Comparison of ENCODE assay signal across 10 cellular contexts in the genomic region with DNA sequence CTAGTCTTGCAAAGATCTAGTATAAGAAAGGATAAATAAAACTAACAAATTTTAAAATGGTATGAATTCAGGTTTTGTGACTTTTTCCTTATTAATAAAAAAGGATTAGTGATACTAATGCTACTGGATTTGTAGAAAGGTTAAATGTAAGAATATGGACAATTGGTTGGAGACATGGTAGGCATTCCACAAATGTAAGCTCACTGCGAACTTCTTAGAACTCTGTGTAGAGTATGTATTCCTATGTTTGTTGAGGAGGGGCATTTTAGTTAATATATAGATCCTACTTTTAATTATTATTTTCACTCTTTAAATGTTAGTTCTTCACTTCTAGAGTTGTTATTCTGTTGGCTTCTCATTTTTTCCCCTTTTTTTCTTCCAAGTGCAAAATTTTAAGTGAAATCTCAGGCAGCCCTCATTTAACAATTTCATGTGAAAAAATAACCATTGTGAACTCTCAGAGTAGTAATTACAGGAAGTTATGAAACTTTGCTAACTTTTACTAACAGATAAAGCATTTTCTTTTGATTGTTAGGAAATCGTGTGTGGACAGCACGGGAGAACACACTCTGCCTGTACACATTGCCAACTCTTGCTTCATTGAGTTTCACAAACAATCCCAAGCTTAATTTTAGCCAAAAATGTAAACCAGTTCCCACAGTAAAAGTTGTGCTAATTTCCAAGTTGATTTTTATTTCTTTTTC.
DNase-seq lines count a peak whose midpoint lies in the region; ATAC-seq and TF ChIP-seq lines count a peak whose summit lies in the region.
"Had no signal": no experiment of that assay in that cellular context is flagged by ENCODE, and none has a peak within 500 bp of the region (broad histone marks: within the 10 kb centered on the region; RNA-seq: fewer than 3 reads in every experiment).

No MANE protein-coding gene starts in this region.

- H2BK120ac ChIP-seq in trophoblast cell (ENCODE audit: insufficient read depth, low read length, poor library complexity): peak overlapping the region; percentile 35

- no peak overlapping the region for H2AFZ ChIP-seq in trophoblast cell (ENCODE audit: insufficient read depth, low read length, poor library complexity)

- H3K9me3 ChIP-seq in Caco-2: peaks cover 5% of the 10 kb centered on the region; the same call in 1 of the 2 replicates
- H3K9me3 ChIP-seq in SJSA1 (replicated peaks): no peaks in the 10 kb centered on the region
- H3K9me3 ChIP-seq in trophoblast cell (ENCODE audit: insufficient read depth, low read depth, low read length): no peaks in the 10 kb centered on the region

- no peak overlapping the region for H2AK5ac ChIP-seq in trophoblast cell (ENCODE audit: low read length)

- WGBS in trophoblast cell (ENCODE audit: extremely low coverage, insufficient coverage, insufficient read length): no CpG with 5 or more reads among the region's 3 CpGs

- H3K14ac ChIP-seq in trophoblast cell (ENCODE audit: low read length): no peak overlapping the region

- H4K12ac ChIP-seq in trophoblast cell (ENCODE audit: low read depth, low read length): no peak overlapping the region

- H3K4me1 ChIP-seq in Caco-2: peaks cover 54% of the 10 kb centered on the region
- peaks cover 59% of the 10 kb centered on the region for H3K4me1 ChIP-seq in SJSA1 (replicated peaks)
- peaks cover 0 to 2% of the 10 kb centered on the region in 2 experiments for H3K4me1 ChIP-seq in trophoblast cell (ENCODE audit: control insufficient read depth in 1 of 2, insufficient read depth in 2 of 2, low read length in 2 of 2)

- H3K9me3 Mint-ChIP-seq in Caco-2 (ENCODE audit: unreplicated experiment): peaks cover 4% of the 10 kb centered on the region
- H3K9me3 Mint-ChIP-seq in activated T-cell treated with anti-CD3 and anti-CD28 coated beads, Interleukin-2, amount 50 U/mL, for 4 hours: peaks cover 6% of the 10 kb centered on the region

- H3K18ac ChIP-seq in trophoblast cell (ENCODE audit: low read length): no peak overlapping the region

- no peak overlapping the region for H3K4me3 Mint-ChIP-seq in Caco-2 (ENCODE audit: unreplicated experiment)
- H3K4me3 Mint-ChIP-seq in activated T-cell treated with anti-CD3 and anti-CD28 coated beads, Interleukin-2, amount 50 U/mL, for 4 hours: no peak overlapping the region
- H3K4me3 Mint-ChIP-seq: activated naive CD8-positive, alpha-beta T cell had no signal

- no peak overlapping the region for H3K9ac ChIP-seq in trophoblast cell (ENCODE audit: low read length)

- H3K27ac Mint-ChIP-seq in Caco-2 (ENCODE audit: unreplicated experiment): peak overlapping the region; percentile 90
- H3K27ac Mint-ChIP-seq: activated naive CD8-positive, alpha-beta T cell had no signal

- H3K27me3 ChIP-seq in Caco-2 (replicated peaks; ENCODE audit: control insufficient read depth, insufficient read depth, low read length) (no peaks in the 10 kb centered on the region), SJSA1 (replicated peaks) (no peaks in the 10 kb centered on the region), trophoblast cell (ENCODE audit: insufficient read depth, low read length) (no peaks in the 10 kb centered on the region)

- TF ChIP-seq CTCF in Caco-2 (IDR thresholded peaks at IDR 0.05; ENCODE audit: insufficient read depth in 1 of 2, low read depth in 1 of 2, low read length in 1 of 2, severe bottlenecking in 1 of 2, unreplicated experiment in 1 of 2): no peak

- no peak overlapping the region for H3K4me2 ChIP-seq in trophoblast cell (ENCODE audit: low read length)

- H3K4ac ChIP-seq in trophoblast cell (ENCODE audit: low read depth, low read length): no peak overlapping the region

- ATAC-seq in activated T-cell treated with anti-CD3 and anti-CD28 coated beads, Interleukin-2, amount 50 U/mL, for 4 hours: no peak
- ATAC-seq in GM21360 (IDR thresholded peaks at IDR 0.05; ENCODE audit: unreplicated experiment): no peak

- CTCF ChIA-PET in Caco-2 (lab: Charles Lee): no interaction called here

- POLR2A ChIA-PET in Caco-2 (lab: Charles Lee): no interaction called here

- H4K91ac ChIP-seq in trophoblast cell (ENCODE audit: low read depth, low read length): peak overlapping the region; percentile 86

- BruUV-seq in Caco-2 (replicated peaks; lab: Mats Ljungman, UMichigan): no TSS peak

- DNase-seq in Caco-2 (no peak), SJSA1 (ENCODE audit: low read depth in 1 of 2, low spot score in 2 of 2) (peak in 1 of 2 experiments; percentile 58), fibroblast of the conjunctiva (ENCODE audit: low read depth) (peak; percentile 79), trophoblast cell (peak in 1 of 2 donors; percentile 66), NCI-H1417 (lab: John Stamatoyannopoulos, UW) (no peak), NAMALWA (ENCODE audit: low spot score) (no peak)
- no peak for DNase-seq in activated T-cell treated with anti-CD3 and anti-CD28 coated beads, Interleukin-2, amount 50 U/mL, for 4 hours
- DNase-seq: DND-41 had no signal

- H3K4me1 Mint-ChIP-seq in Caco-2 (ENCODE audit: low read depth, unreplicated experiment): peaks cover 20% of the 10 kb centered on the region
- no peaks in the 10 kb centered on the region for H3K4me1 Mint-ChIP-seq in activated T-cell treated with anti-CD3 and anti-CD28 coated beads, Interleukin-2, amount 50 U/mL, for 4 hours (ENCODE audit: low read depth)

- no peak overlapping the region for H3K23ac ChIP-seq in trophoblast cell (ENCODE audit: low read length)

- no peak overlapping the region for H4K8ac ChIP-seq in trophoblast cell (ENCODE audit: low read depth, low read length)

- H3K79me1 ChIP-seq in trophoblast cell (ENCODE audit: low read length): peaks cover 12% of the 10 kb centered on the region

- H3K27ac ChIP-seq in SJSA1: peak overlapping the region; percentile 96
- H3K27ac ChIP-seq in trophoblast cell (ENCODE audit: low read depth, low read length): peak overlapping the region; percentile 76

- peak overlapping the region; percentile 94 for H2BK5ac ChIP-seq in trophoblast cell (ENCODE audit: low read depth, low read length, poor library complexity)

- peaks cover 2% of the 10 kb centered on the region for H3K36me3 Mint-ChIP-seq in Caco-2 (ENCODE audit: insufficient read depth, unreplicated experiment)
- H3K36me3 Mint-ChIP-seq in activated T-cell treated with anti-CD3 and anti-CD28 coated beads, Interleukin-2, amount 50 U/mL, for 4 hours (ENCODE audit: insufficient read depth): no peaks in the 10 kb centered on the region
- H3K36me3 Mint-ChIP-seq: activated naive CD8-positive, alpha-beta T cell had no signal

- peaks cover 2% of the 10 kb centered on the region for H3K79me2 ChIP-seq in trophoblast cell (ENCODE audit: control insufficient read depth, insufficient read depth, low read length, poor library complexity)

- intact Hi-C loops in Caco-2 (cut with micrococcal nuclease; ENCODE audit: unreplicated experiment): no loop called here

- H3K36me3 ChIP-seq in Caco-2 (ENCODE audit: control insufficient read depth, insufficient read depth, low read length) (no peaks in the 10 kb centered on the region), SJSA1 (peaks cover 3% of the 10 kb centered on the region; the same call in 1 of the 2 replicates), trophoblast cell (ENCODE audit: control insufficient read depth in 1 of 2, insufficient read depth in 2 of 2, low read length in 2 of 2) (no peaks in the 10 kb centered on the region)

- no peak overlapping the region for H2BK12ac ChIP-seq in trophoblast cell (ENCODE audit: low read length)

- H3K4me3 ChIP-seq in Caco-2 (ENCODE audit: low read depth, low read length): no peak overlapping the region
- H3K4me3 ChIP-seq in SJSA1: no peak overlapping the region
- H3K4me3 ChIP-seq in trophoblast cell (ENCODE audit: low read depth, low read length): no peak overlapping the region

- no peaks in the 10 kb centered on the region for H3K27me3 Mint-ChIP-seq in Caco-2 (ENCODE audit: insufficient read depth, unreplicated experiment)
- no peaks in the 10 kb centered on the region for H3K27me3 Mint-ChIP-seq in activated T-cell treated with anti-CD3 and anti-CD28 coated beads, Interleukin-2, amount 50 U/mL, for 4 hours (ENCODE audit: low read depth)
- H3K27me3 Mint-ChIP-seq: activated naive CD8-positive, alpha-beta T cell had no signal
